In genomic region chr3:129424185-129424841, GRCh38 we compare ENCODE assay signal across 10 cellular contexts. TPM values are rescaled to one million over a fixed set of nuclear protein-coding genes. Genes with fewer than 3 reads are reported as not detected.
DNase-seq lines count a peak whose midpoint lies in the region; ATAC-seq, FAIRE-seq and TF ChIP-seq lines count a peak whose summit lies in the region.
"Had no signal": no experiment of that assay in that cellular context is flagged by ENCODE, and none has a peak within 500 bp of the region (broad histone marks: within the 10 kb centered on the region; RNA-seq: fewer than 3 reads in every experiment).

No MANE protein-coding gene starts in this region.

- no peak for TF ChIP-seq EP300 in transverse colon (IDR thresholded peaks at IDR 0.05; ENCODE audit: low read depth)

- in situ Hi-C loops in transverse colon (cut with MboI; ENCODE audit: low pct_ligation_motif_present in 1 of 4, low pct_unique_long_range_greater_than_20kb in 1 of 4, low sequenced_read_pairs in 3 of 4), result no loop called here

- DNase-seq in cardiac septum (ENCODE audit: low spot score), result peak; percentile 7
- no peak for DNase-seq in heart right ventricle
- no peak for DNase-seq in activated B cell treated with CpG ODN at 0.5 μM for 24 hours
- DNase-seq in transverse colon, result peak; percentile 35
- no peak for DNase-seq in frontal cortex (ENCODE audit: low spot score in 2 of 2)
- DNase-seq in NCI-H510A (lab: John Stamatoyannopoulos, UW), result no peak
- DNase-seq in stimulated activated CD4-positive, alpha-beta T cell treated with anti-CD3 and anti-CD28 coated beads, Interleukin-2, amount 100 ng/mL, for 24 hours, result no peak
- DNase-seq: NCI-H748 treated with DMSO at 0.1 percent for 48 hours had no signal

- H3K27ac Mint-ChIP-seq in activated B cell treated with CpG ODN at 0.5 μM for 24 hours, result peak overlapping the region; percentile 79

- WGBS in heart right ventricle, 2 donors, result 80 to 83% methylated on average over 4 of the region's 4 CpGs
- 60 to 81% methylated on average over 2 to 4 of the region's 4 CpGs for WGBS in transverse colon (ENCODE audit: low coverage in 1 of 2), 2 donors

- FAIRE-seq in frontal cortex (lab: Jason Lieb, UNC), result no peak

- intact Hi-C loops in cardiac septum (cut with DNase I), result no loop called here
- intact Hi-C loops in heart right ventricle (cut with DNase I), result no loop called here
- intact Hi-C loops in activated B cell treated with CpG ODN at 0.5 μM for 24 hours (cut with micrococcal nuclease), result loop anchor here (1.0 to 2.0 kb wide), 2 partner anchors 14 to 25 kb away; partner anchors contain the start of gene MBD4
- intact Hi-C loops in transverse colon (cut with DNase I; ENCODE audit: low total_unique reads), result no loop called here

- H3K27me3 Mint-ChIP-seq in activated B cell treated with CpG ODN at 0.5 μM for 24 hours, result no peaks in the 10 kb centered on the region

- TF ChIP-seq POLR2A in transverse colon (IDR thresholded peaks at IDR 0.05), result no peak

- peak overlapping the region; percentile 29 for H3K4me3 Mint-ChIP-seq in activated B cell treated with CpG ODN at 0.5 μM for 24 hours

- POLR2A ChIA-PET in activated B cell treated with CpG ODN at 0.5 μM for 24 hours (lab: Charles Lee), result interaction anchor here (2.0 kb wide), 1 partner anchor 24 kb away, joined by 7 read pairs; no protein-coding TSS in a partner anchor

- peaks cover 47% of the 10 kb centered on the region for H3K4me1 Mint-ChIP-seq in activated B cell treated with CpG ODN at 0.5 μM for 24 hours

- H3K36me3 Mint-ChIP-seq in activated B cell treated with CpG ODN at 0.5 μM for 24 hours (ENCODE audit: low read depth), result peaks cover 4% of the 10 kb centered on the region

- H3K27ac ChIP-seq in heart right ventricle (no peak overlapping the region), transverse colon (no peak overlapping the region)
- H3K27ac ChIP-seq: skin epidermis had no signal

- TF ChIP-seq CTCF in heart right ventricle (IDR thresholded peaks at IDR 0.05) (no peak), activated B cell treated with CpG ODN at 0.5 μM for 24 hours (IDR thresholded peaks at IDR 0.05) (no peak), transverse colon (IDR thresholded peaks at IDR 0.05) (no peak)

- H3K9me3 ChIP-seq in heart right ventricle, result no peaks in the 10 kb centered on the region
- no peaks in the 10 kb centered on the region for H3K9me3 ChIP-seq in transverse colon

- no peaks in the 10 kb centered on the region for H3K27me3 ChIP-seq in heart right ventricle
- no peaks in the 10 kb centered on the region for H3K27me3 ChIP-seq in transverse colon

- CTCF ChIA-PET in activated B cell treated with CpG ODN at 0.5 μM for 24 hours (lab: Charles Lee), result no interaction called here

- H3K4me1 ChIP-seq in heart right ventricle, result peaks cover 0 to 18% (median 13%) of the 10 kb centered on the region in 9 donors
- peaks cover 3 to 21% (median 10%) of the 10 kb centered on the region in 4 donors for H3K4me1 ChIP-seq in transverse colon

- ATAC-seq in heart right ventricle (no peak), HG03460 (IDR thresholded peaks at IDR 0.05; ENCODE audit: unreplicated experiment) (peak; percentile 66), activated B cell treated with CpG ODN at 0.5 μM for 24 hours (ENCODE audit: low read depth) (peak; percentile 63)

- H3K4me3 ChIP-seq in heart right ventricle (no peak overlapping the region), transverse colon (no peak overlapping the region)
- H3K4me3 ChIP-seq: skin epidermis had no signal

- peaks cover 3% of the 10 kb centered on the region for H3K9me3 Mint-ChIP-seq in activated B cell treated with CpG ODN at 0.5 μM for 24 hours

- H3K36me3 ChIP-seq in heart right ventricle (no peaks in the 10 kb centered on the region), transverse colon (no peaks in the 10 kb centered on the region)

RNA-seq across cellular contexts. Expression of gene EFCAB12, which starts 4.1 kb away (rescaled TPM):
- total RNA-seq in cardiac septum (0.16 TPM), heart right ventricle (under 1 TPM in 4 of 10 donors, not detected in 6; 0.15 to 0.23 (median 0.16) TPM), activated B cell treated with CpG ODN at 0.5 μM for 24 hours (1.8 and 2.1 TPM in 2 replicates), transverse colon (under 1 TPM in 2 of 4 donors, not detected in 2; 0.14 to 0.32 TPM), frontal cortex (0.41 TPM)
- under 1 TPM in 1 of 2 donors, not detected in 1; 0.10 TPM for polyA plus RNA-seq in heart right ventricle

RNA-seq across cellular contexts. Expression of gene MBD4, which starts 15.4 kb away (rescaled TPM):
- total RNA-seq in cardiac septum (18.2 TPM), heart right ventricle (10 to 100 TPM; 16.4 to 31.9 (median 19.2) TPM), activated B cell treated with CpG ODN at 0.5 μM for 24 hours (86.3 and 98.7 TPM in 2 replicates), transverse colon (10 to 100 TPM; 15.0 to 34.4 (median 30.4) TPM), frontal cortex (24.5 TPM)
- polyA plus RNA-seq in heart right ventricle, result 10 to 100 TPM; 11.1 to 37.8 TPM

RNA-seq across cellular contexts. Expression of gene IFT122, which starts 15.7 kb away (rescaled TPM):
- total RNA-seq in cardiac septum (11.0 TPM), heart right ventricle (10 to 100 TPM; 12.4 to 23.9 (median 16.8) TPM), activated B cell treated with CpG ODN at 0.5 μM for 24 hours (18.7 and 19.2 TPM in 2 replicates), transverse colon (10 to 100 TPM; 15.0 to 77.6 (median 16.7) TPM), frontal cortex (30.2 TPM)
- 10 to 100 TPM in 1 of 2 donors, 1 to 10 TPM in 1; 9.7 to 29.1 TPM for polyA plus RNA-seq in heart right ventricle

Comparison
In these comparisons a context has a peak if more than half of its experiments do, and no peak if none do; other contexts are left out.
1. DNase-seq: peak in cardiac septum (single experiment) and transverse colon (single experiment); none in heart right ventricle (0 of 2), activated B cell treated with CpG ODN at 0.5 μM for 24 hours (single experiment), frontal cortex (0 of 2), NCI-H510A (single experiment) and stimulated activated CD4-positive, alpha-beta T cell treated with anti-CD3 and anti-CD28 coated beads, Interleukin-2, amount 100 ng/mL, for 24 hours (0 of 2).
2. ATAC-seq: peak in HG03460 (single experiment) and activated B cell treated with CpG ODN at 0.5 μM for 24 hours (single experiment); none in heart right ventricle (0 of 8).